Comparison of ENCODE assay signal across 10 cellular contexts in the genomic region with DNA sequence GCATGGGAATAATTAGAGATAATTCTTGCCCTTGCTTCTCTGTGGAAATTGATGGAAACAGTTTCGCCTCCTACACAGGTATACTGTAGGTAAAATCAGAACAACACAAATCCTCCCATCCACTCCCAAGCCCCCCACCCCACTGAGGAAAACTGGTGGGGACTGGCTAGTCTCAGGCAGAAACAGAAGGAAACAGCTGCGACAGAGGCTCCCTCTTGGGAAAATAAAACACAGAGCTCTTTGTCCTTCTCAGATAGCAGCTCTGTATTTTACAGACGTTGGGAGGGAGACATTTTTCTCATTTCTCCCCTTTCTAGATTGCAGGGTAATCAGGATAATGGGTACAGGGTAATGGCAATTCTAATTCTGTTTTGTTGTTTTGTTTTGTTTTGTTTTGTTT. TPM values are rescaled to one million over a fixed set of nuclear protein-coding genes. Genes with fewer than 3 reads are reported as not detected.
DNase-seq lines count a peak whose midpoint lies in the region; ATAC-seq, FAIRE-seq and TF ChIP-seq lines count a peak whose summit lies in the region.
"Had no signal": no experiment of that assay in that cellular context is flagged by ENCODE, and none has a peak within 500 bp of the region (broad histone marks: within the 10 kb centered on the region; RNA-seq: fewer than 3 reads in every experiment).

No MANE protein-coding gene starts in this region.

- no peak for DNase-seq in GM12891 (ENCODE audit: insufficient read length, low spot score)
- no peak for DNase-seq in PC-9
- DNase-seq in left ventricle myocardium inferior, result no peak
- peak; percentile 55 for DNase-seq in retina
- no peak for DNase-seq in D721Med (ENCODE audit: insufficient read length, low spot score)
- DNase-seq in SK-N-DZ (ENCODE audit: low spot score), result no peak
- DNase-seq: cerebellar nuclear complex, WERI-Rb-1 had no signal

- no peak for TF ChIP-seq POLR2A in GM12891 (IDR thresholded peaks at IDR 0.05; ENCODE audit: low read depth, low read length)

- H3K4me3 ChIP-seq in PC-9 (no peak overlapping the region), left ventricle myocardium inferior (peak overlapping the region; percentile 70)

- no peak for ATAC-seq in esophagus mucosa
- no peak for ATAC-seq in GM18519 (IDR thresholded peaks at IDR 0.05; ENCODE audit: low FRiP score, unreplicated experiment)

- H3K9me2 ChIP-seq in PC-9 (ENCODE audit: insufficient read depth), result no peaks in the 10 kb centered on the region

- H2AFZ ChIP-seq in PC-9, result no peak overlapping the region

- H3K27ac ChIP-seq in PC-9, result no peak overlapping the region
- peak overlapping the region; percentile 72 for H3K27ac ChIP-seq in left ventricle myocardium inferior (replicated peaks)
- H3K27ac ChIP-seq: WERI-Rb-1 had no signal

- CTCF ChIA-PET in PC-9 (lab: Charles Lee), result no interaction called here

- TF ChIP-seq CTCF in PC-9 (conservative IDR thresholded peaks at IDR 0.05) (no peak), left ventricle myocardium inferior (IDR thresholded peaks at IDR 0.05; ENCODE audit: borderline replicate concordance) (no peak), D721Med (IDR thresholded peaks at IDR 0.05; ENCODE audit: insufficient read depth, missing control alignments) (no peak)

- H3K4me1 ChIP-seq in PC-9 (replicated peaks; ENCODE audit: insufficient read depth) (no peaks in the 10 kb centered on the region), left ventricle myocardium inferior (peaks cover 25% of the 10 kb centered on the region)

- no peaks in the 10 kb centered on the region for H3F3A ChIP-seq in PC-9 (ENCODE audit: insufficient read depth, low read depth)

- intact Hi-C loops in PC-9 (cut with micrococcal nuclease; ENCODE audit: unreplicated experiment), result loop anchor here (5.0 kb wide), 1 partner anchor 205 kb away; the partner anchor contains the start of gene SLFN5
- intact Hi-C loops in left ventricle myocardium inferior (cut with micrococcal nuclease), result no loop called here

- FAIRE-seq in GM12891 (lab: Jason Lieb, UNC) (peak; percentile 66), D721Med (lab: Jason Lieb, UNC) (no peak)

- H3K27me3 ChIP-seq in PC-9 (ENCODE audit: insufficient read depth, low read depth), result peaks cover 31% of the 10 kb centered on the region
- H3K27me3 ChIP-seq in left ventricle myocardium inferior (ENCODE audit: low read depth), result peaks cover 57% of the 10 kb centered on the region

- H3K9me3 ChIP-seq in PC-9 (ENCODE audit: insufficient read depth, low read depth) (no peaks in the 10 kb centered on the region), left ventricle myocardium inferior (replicated peaks) (no peaks in the 10 kb centered on the region)

- no peaks in the 10 kb centered on the region for H3K36me3 ChIP-seq in PC-9 (ENCODE audit: low read depth)
- H3K36me3 ChIP-seq in left ventricle myocardium inferior, result no peaks in the 10 kb centered on the region
- H3K36me3 ChIP-seq: WERI-Rb-1 had no signal

- POLR2A ChIA-PET in PC-9 (lab: Charles Lee; ENCODE audit: unreplicated experiment), result interaction anchor here (0.7 kb wide), 1 partner anchor 14 kb away, joined by 4 read pairs; no protein-coding TSS in a partner anchor

- no peak overlapping the region for H3K4me2 ChIP-seq in PC-9

- H3K79me2 ChIP-seq in PC-9 (ENCODE audit: low read depth), result no peaks in the 10 kb centered on the region

- H4K20me1 ChIP-seq in PC-9 (ENCODE audit: insufficient read depth), result no peaks in the 10 kb centered on the region

- TSS peak; percentile 40 for BruUV-seq in PC-9 (replicated peaks; lab: Mats Ljungman, UMichigan)

TF ChIP-seq in GM12891, 5 proteins besides CTCF, POLR2A, EP300 and RAD21:
- TF ChIP-seq TAF1 (IDR thresholded peaks at IDR 0.05; ENCODE audit: low read depth, low read length) (no peak), PAX5 (IDR thresholded peaks at IDR 0.05; ENCODE audit: insufficient read depth, low read length, severe bottlenecking) (no peak), SPI1 (IDR thresholded peaks at IDR 0.05; ENCODE audit: low read depth, low read length) (no peak), POU2F2 (IDR thresholded peaks at IDR 0.05; ENCODE audit: low read depth, low read length) (no peak), POLR2AphosphoS5 (IDR thresholded peaks at IDR 0.05; ENCODE audit: low read depth, low read length) (no peak)

RNA-seq across cellular contexts. Expression of gene SLFN13, which starts 1.1 kb away (rescaled TPM):
- 5.8 TPM for polyA plus RNA-seq in GM12891 (2012; ENCODE audit: low read depth, missing spikeins)
- total RNA-seq in PC-9 (2021) (22.1 and 38.5 TPM in 2 replicates), left ventricle myocardium inferior (3.4 TPM), esophagus mucosa (7.9 TPM)
- polyA plus RNA-seq in SK-N-DZ (2014; cell fraction: cytosol; rRNA removed), result 0.15 and 1.4 TPM in 2 replicates
- 0.06 and 0.40 TPM in 2 replicates for polyA plus RNA-seq in SK-N-DZ (2014; cell fraction: nucleus; rRNA removed)

RNA-seq across cellular contexts. Expression of gene SLFN12, which starts 15.2 kb away (rescaled TPM):
- polyA plus RNA-seq in GM12891 (2012; ENCODE audit: low read depth, missing spikeins), result 7.9 TPM
- total RNA-seq in PC-9 (2021) (9.7 and 14.3 TPM in 2 replicates), left ventricle myocardium inferior (3.7 TPM), esophagus mucosa (2.6 TPM)
- not detected in 2 replicates for polyA plus RNA-seq in SK-N-DZ (2014; cell fraction: cytosol; rRNA removed)
- polyA plus RNA-seq in SK-N-DZ (2014; cell fraction: nucleus; rRNA removed), result 0.49 TPM in 1 of 2 replicates, not detected in the other
